1 cellular context compared by ENCODE assay signal in the genomic region with DNA sequence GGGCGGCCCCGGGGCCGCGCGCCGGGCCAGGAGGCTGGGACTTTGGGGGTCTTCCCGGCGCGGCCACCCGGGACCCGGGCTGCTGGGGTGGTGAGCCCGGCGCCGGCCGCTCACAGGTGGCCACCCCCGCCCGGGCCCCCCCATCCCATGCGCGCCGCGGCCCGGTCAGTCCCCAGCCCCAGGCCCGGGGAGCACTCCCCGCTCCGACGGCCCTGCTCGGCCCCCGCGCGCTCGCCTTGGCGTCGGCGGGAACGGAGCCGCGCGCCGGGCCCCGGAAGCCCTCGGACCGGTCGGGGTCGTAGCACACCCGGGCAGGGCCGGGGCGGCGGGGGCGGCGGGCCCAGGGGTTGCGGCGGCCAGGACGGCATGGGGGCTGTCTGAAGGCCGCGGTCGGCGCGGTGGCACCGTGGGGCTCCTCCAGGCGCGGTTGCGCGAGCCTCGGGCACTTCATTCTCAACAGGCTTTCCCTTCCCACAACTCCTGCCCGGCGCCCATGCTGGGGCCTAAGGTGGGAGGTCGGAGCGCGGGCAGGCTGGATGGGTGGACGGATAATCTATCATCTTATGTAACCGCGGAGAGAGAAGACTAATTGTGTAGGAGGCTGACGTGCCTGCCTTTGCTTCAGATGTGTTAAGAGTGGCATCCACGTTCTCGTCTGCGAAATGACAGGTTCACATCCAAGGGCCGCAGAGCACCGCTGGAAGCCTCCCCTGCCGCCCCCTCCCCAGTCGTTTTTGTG.
TF ChIP-seq lines count a peak whose summit lies in the region.

No MANE protein-coding gene starts in this region.

TF ChIP-seq in HepG2, 621 proteins besides CTCF, POLR2A, EP300 and RAD21 (continued from another document and continues in another):
- TF ChIP-seq, protein P1, sequence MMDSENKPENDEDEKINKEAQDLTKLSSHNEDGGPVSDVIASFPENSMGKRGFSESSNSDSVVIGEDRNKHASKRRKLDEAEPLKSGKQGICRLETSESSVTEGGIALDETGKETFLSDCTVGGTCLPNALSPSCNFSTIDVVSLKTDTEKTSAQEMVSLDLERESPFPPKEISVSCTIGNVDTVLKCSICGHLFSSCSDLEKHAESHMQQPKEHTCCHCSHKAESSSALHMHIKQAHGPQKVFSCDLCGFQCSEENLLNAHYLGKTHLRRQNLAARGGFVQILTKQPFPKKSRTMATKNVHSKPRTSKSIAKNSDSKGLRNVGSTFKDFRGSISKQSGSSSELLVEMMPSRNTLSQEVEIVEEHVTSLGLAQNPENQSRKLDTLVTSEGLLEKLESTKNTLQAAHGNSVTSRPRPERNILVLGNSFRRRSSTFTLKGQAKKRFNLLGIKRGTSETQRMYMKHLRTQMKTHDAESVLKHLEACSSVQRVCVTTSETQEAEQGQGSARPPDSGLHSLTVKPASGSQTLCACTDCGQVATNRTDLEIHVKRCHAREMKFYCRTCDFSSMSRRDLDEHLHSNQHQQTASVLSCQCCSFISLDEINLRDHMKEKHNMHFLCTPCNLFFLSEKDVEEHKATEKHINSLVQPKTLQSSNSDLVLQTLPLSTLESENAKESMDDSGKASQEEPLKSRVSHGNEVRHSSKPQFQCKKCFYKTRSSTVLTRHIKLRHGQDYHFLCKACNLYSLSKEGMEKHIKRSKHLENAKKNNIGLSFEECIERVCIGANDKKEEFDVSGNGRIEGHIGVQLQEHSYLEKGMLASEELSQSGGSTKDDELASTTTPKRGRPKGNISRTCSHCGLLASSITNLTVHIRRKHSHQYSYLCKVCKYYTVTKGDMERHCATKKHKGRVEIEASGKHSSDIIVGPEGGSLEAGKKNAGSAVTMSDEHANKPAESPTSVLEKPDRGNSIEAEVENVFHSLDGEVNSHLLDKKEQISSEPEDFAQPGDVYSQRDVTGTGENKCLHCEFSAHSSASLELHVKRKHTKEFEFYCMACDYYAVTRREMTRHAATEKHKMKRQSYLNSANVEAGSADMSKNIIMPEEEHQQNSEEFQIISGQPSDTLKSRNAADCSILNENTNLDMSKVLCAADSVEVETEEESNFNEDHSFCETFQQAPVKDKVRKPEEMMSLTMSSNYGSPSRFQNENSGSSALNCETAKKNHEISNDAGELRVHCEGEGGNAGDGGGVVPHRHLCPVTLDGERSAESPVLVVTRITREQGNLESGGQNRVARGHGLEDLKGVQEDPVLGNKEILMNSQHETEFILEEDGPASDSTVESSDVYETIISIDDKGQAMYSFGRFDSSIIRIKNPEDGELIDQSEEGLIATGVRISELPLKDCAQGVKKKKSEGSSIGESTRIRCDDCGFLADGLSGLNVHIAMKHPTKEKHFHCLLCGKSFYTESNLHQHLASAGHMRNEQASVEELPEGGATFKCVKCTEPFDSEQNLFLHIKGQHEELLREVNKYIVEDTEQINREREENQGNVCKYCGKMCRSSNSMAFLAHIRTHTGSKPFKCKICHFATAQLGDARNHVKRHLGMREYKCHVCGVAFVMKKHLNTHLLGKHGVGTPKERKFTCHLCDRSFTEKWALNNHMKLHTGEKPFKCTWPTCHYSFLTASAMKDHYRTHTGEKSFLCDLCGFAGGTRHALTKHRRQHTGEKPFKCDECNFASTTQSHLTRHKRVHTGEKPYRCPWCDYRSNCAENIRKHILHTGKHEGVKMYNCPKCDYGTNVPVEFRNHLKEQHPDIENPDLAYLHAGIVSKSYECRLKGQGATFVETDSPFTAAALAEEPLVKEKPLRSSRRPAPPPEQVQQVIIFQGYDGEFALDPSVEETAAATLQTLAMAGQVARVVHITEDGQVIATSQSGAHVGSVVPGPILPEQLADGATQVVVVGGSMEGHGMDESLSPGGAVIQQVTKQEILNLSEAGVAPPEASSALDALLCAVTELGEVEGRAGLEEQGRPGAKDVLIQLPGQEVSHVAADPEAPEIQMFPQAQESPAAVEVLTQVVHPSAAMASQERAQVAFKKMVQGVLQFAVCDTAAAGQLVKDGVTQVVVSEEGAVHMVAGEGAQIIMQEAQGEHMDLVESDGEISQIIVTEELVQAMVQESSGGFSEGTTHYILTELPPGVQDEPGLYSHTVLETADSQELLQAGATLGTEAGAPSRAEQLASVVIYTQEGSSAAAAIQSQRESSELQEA (CRISPR knock-in tag; IDR thresholded peaks at IDR 0.05; ENCODE audit: not compliant biosample characterization), result no peak
- 0 out of 2 replicates have a peak, but pooled peaks have one; percentile 20 for TF ChIP-seq SIX1 (CRISPR knock-in tag; IDR thresholded peaks at IDR 0.05; ENCODE audit: borderline replicate concordance)
- no peak for TF ChIP-seq ZNF720 (CRISPR knock-in tag; IDR thresholded peaks at IDR 0.05)
- TF ChIP-seq, protein P2, sequence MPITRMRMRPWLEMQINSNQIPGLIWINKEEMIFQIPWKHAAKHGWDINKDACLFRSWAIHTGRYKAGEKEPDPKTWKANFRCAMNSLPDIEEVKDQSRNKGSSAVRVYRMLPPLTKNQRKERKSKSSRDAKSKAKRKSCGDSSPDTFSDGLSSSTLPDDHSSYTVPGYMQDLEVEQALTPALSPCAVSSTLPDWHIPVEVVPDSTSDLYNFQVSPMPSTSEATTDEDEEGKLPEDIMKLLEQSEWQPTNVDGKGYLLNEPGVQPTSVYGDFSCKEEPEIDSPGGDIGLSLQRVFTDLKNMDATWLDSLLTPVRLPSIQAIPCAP (CRISPR knock-in tag; IDR thresholded peaks at IDR 0.05; ENCODE audit: low read depth), result no peak
- no peak for TF ChIP-seq ZNF816 (CRISPR knock-in tag; IDR thresholded peaks at IDR 0.05; ENCODE audit: borderline replicate concordance)
- 0 out of 2 replicates have a peak, but pooled peaks have one; percentile 12 for TF ChIP-seq HDAC1 (CRISPR knock-in tag; IDR thresholded peaks at IDR 0.05)
- TF ChIP-seq, protein P3, sequence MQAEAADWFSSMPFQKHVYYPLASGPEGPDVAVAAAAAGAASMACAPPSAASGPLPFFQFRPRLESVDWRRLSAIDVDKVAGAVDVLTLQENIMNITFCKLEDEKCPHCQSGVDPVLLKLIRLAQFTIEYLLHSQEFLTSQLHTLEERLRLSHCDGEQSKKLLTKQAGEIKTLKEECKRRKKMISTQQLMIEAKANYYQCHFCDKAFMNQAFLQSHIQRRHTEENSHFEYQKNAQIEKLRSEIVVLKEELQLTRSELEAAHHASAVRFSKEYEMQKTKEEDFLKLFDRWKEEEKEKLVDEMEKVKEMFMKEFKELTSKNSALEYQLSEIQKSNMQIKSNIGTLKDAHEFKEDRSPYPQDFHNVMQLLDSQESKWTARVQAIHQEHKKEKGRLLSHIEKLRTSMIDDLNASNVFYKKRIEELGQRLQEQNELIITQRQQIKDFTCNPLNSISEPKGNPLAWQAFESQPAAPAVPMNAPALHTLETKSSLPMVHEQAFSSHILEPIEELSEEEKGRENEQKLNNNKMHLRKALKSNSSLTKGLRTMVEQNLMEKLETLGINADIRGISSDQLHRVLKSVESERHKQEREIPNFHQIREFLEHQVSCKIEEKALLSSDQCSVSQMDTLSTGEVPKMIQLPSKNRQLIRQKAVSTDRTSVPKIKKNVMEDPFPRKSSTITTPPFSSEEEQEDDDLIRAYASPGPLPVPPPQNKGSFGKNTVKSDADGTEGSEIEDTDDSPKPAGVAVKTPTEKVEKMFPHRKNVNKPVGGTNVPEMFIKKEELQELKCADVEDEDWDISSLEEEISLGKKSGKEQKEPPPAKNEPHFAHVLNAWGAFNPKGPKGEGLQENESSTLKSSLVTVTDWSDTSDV (CRISPR knock-in tag; IDR thresholded peaks at IDR 0.05), result no peak
- TF ChIP-seq SNAI1 (CRISPR knock-in tag; IDR thresholded peaks at IDR 0.05; ENCODE audit: borderline replicate concordance), result no peak
- TF ChIP-seq, protein P4, sequence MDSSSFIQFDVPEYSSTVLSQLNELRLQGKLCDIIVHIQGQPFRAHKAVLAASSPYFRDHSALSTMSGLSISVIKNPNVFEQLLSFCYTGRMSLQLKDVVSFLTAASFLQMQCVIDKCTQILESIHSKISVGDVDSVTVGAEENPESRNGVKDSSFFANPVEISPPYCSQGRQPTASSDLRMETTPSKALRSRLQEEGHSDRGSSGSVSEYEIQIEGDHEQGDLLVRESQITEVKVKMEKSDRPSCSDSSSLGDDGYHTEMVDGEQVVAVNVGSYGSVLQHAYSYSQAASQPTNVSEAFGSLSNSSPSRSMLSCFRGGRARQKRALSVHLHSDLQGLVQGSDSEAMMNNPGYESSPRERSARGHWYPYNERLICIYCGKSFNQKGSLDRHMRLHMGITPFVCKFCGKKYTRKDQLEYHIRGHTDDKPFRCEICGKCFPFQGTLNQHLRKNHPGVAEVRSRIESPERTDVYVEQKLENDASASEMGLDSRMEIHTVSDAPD (CRISPR knock-in tag; IDR thresholded peaks at IDR 0.05), result no peak
- no peak for TF ChIP-seq RXRA (CRISPR knock-in tag; IDR thresholded peaks at IDR 0.05)
- no peak for TF ChIP-seq ONECUT2 (CRISPR knock-in tag; IDR thresholded peaks at IDR 0.05)
- TF ChIP-seq ZNF501 (CRISPR knock-in tag; IDR thresholded peaks at IDR 0.05), result no peak
- TF ChIP-seq DNMT1 (CRISPR knock-in tag; IDR thresholded peaks at IDR 0.05), result no peak
- TF ChIP-seq NFE2 (CRISPR knock-in tag; IDR thresholded peaks at IDR 0.05), result no peak
- TF ChIP-seq PRPF4 (IDR thresholded peaks at IDR 0.05; ENCODE audit: low read depth, low read length, poor library complexity, severe bottlenecking), result no peak
- TF ChIP-seq, protein P5, sequence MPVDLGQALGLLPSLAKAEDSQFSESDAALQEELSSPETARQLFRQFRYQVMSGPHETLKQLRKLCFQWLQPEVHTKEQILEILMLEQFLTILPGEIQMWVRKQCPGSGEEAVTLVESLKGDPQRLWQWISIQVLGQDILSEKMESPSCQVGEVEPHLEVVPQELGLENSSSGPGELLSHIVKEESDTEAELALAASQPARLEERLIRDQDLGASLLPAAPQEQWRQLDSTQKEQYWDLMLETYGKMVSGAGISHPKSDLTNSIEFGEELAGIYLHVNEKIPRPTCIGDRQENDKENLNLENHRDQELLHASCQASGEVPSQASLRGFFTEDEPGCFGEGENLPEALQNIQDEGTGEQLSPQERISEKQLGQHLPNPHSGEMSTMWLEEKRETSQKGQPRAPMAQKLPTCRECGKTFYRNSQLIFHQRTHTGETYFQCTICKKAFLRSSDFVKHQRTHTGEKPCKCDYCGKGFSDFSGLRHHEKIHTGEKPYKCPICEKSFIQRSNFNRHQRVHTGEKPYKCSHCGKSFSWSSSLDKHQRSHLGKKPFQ (CRISPR knock-in tag; IDR thresholded peaks at IDR 0.05; ENCODE audit: insufficient replicate concordance), result no peak
- TF ChIP-seq, protein P6, sequence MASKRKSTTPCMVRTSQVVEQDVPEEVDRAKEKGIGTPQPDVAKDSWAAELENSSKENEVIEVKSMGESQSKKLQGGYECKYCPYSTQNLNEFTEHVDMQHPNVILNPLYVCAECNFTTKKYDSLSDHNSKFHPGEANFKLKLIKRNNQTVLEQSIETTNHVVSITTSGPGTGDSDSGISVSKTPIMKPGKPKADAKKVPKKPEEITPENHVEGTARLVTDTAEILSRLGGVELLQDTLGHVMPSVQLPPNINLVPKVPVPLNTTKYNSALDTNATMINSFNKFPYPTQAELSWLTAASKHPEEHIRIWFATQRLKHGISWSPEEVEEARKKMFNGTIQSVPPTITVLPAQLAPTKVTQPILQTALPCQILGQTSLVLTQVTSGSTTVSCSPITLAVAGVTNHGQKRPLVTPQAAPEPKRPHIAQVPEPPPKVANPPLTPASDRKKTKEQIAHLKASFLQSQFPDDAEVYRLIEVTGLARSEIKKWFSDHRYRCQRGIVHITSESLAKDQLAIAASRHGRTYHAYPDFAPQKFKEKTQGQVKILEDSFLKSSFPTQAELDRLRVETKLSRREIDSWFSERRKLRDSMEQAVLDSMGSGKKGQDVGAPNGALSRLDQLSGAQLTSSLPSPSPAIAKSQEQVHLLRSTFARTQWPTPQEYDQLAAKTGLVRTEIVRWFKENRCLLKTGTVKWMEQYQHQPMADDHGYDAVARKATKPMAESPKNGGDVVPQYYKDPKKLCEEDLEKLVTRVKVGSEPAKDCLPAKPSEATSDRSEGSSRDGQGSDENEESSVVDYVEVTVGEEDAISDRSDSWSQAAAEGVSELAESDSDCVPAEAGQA (IDR thresholded peaks at IDR 0.05; ENCODE audit: low read depth), result no peak
- TF ChIP-seq, protein P6 (CRISPR knock-in tag; IDR thresholded peaks at IDR 0.05; ENCODE audit: borderline replicate concordance), result no peak
- 0 out of 2 replicates have a peak, but pooled peaks have one; percentile 31 for TF ChIP-seq ZNF432 (CRISPR knock-in tag; IDR thresholded peaks at IDR 0.05; ENCODE audit: borderline replicate concordance)
- no peak for TF ChIP-seq CBX1 (IDR thresholded peaks at IDR 0.05; ENCODE audit: low read depth)
- no peak for TF ChIP-seq CCAR2 (optimal IDR thresholded peaks at IDR 0.05; ENCODE audit: low read depth, low read length)
- no peak for TF ChIP-seq RBM22 (optimal IDR thresholded peaks at IDR 0.05; ENCODE audit: low read length)
- TF ChIP-seq KLF11 (CRISPR knock-in tag; IDR thresholded peaks at IDR 0.05), result no peak
- no peak for TF ChIP-seq ZNF556 (CRISPR knock-in tag; IDR thresholded peaks at IDR 0.05; ENCODE audit: borderline replicate concordance)
- TF ChIP-seq, protein P7, sequence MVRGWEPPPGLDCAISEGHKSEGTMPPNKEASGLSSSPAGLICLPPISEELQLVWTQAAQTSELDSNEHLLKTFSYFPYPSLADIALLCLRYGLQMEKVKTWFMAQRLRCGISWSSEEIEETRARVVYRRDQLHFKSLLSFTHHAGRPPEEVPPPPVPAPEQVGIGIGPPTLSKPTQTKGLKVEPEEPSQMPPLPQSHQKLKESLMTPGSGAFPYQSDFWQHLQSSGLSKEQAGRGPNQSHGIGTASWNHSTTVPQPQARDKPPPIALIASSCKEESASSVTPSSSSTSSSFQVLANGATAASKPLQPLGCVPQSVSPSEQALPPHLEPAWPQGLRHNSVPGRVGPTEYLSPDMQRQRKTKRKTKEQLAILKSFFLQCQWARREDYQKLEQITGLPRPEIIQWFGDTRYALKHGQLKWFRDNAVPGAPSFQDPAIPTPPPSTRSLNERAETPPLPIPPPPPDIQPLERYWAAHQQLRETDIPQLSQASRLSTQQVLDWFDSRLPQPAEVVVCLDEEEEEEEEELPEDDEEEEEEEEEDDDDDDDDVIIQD (CRISPR knock-in tag; IDR thresholded peaks at IDR 0.05; ENCODE audit: low read depth), result no peak
- no peak for TF ChIP-seq ATAD3A (CRISPR knock-in tag; IDR thresholded peaks at IDR 0.05)
- no peak for TF ChIP-seq ARHGAP35 (CRISPR knock-in tag; IDR thresholded peaks at IDR 0.05; ENCODE audit: borderline replicate concordance)
- TF ChIP-seq, protein P8, sequence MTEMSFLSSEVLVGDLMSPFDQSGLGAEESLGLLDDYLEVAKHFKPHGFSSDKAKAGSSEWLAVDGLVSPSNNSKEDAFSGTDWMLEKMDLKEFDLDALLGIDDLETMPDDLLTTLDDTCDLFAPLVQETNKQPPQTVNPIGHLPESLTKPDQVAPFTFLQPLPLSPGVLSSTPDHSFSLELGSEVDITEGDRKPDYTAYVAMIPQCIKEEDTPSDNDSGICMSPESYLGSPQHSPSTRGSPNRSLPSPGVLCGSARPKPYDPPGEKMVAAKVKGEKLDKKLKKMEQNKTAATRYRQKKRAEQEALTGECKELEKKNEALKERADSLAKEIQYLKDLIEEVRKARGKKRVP (CRISPR knock-in tag; IDR thresholded peaks at IDR 0.05), result no peak
